In the genomic region with DNA sequence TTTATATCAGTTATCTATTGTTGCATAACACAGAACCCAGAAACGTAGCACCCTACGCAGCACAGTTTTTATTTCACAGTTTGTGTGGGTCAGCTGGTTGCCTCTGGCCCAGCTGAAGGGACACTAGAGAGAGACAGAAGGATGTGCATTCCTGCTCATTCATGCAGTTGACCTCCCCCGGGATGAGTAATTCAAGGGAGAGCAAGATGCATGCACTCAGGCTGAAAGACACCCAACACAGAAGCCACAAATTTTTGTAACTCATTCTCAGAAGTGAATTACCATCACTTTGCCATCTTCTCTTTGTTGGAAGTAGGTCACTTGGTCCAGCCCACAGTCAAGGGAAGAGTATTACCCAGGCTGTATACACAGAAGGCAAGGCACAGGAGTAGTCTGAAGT, we compare ENCODE assay signal across 20 cellular contexts.
DNase-seq lines count a peak whose midpoint lies in the region; ATAC-seq and TF ChIP-seq lines count a peak whose summit lies in the region.
"Had no signal": no experiment of that assay in that cellular context is flagged by ENCODE, and none has a peak within 500 bp of the region (broad histone marks: within the 10 kb centered on the region; RNA-seq: fewer than 3 reads in every experiment).

No MANE protein-coding gene starts in this region.

- H3K9me3 ChIP-seq in GM23248 (ENCODE audit: low read depth) (no peaks in the 10 kb centered on the region), adipocyte (ENCODE audit: control insufficient read depth, low read length) (no peaks in the 10 kb centered on the region)
- H3K9me3 ChIP-seq: prostate gland had no signal

- no peaks in the 10 kb centered on the region for H3K79me2 ChIP-seq in GM23248 (ENCODE audit: insufficient read depth)

- no peak overlapping the region for H2AFZ ChIP-seq in GM23248

- H3K9me3 Mint-ChIP-seq in type B pancreatic cell = no peaks in the 10 kb centered on the region
- H3K9me3 Mint-ChIP-seq: activated CD4-positive, alpha-beta memory T cell treated with anti-CD3 and anti-CD28 coated beads, Interleukin-2, amount 10 ng/mL, durations not matched to agents 7 days and 5 days; activated naive CD4-positive, alpha-beta T cell treated with anti-CD3 and anti-CD28 coated beads, Interleukin-2, amount 50 U/mL, for 72 hours; activated T-cell treated with anti-CD3 and anti-CD28 coated beads, Interleukin-2, amount 50 U/mL, for 24 hours; memory B cell; natural killer cell had no signal

- no peaks in the 10 kb centered on the region for H4K20me1 ChIP-seq in GM23248 (ENCODE audit: insufficient read depth)

- H3K9me2 ChIP-seq in GM23248 (ENCODE audit: insufficient read depth) = no peaks in the 10 kb centered on the region

- WGBS in GM23248 (ENCODE audit: low coverage in 1 of 2, low lambda C conversion rate in 2 of 2, missing lambda C conversion rate in 2 of 2), 2 experiments = 69 to 71% methylated on average over 3 of the region's 3 CpGs

- peak; percentile 35 for DNase-seq in GM23248
- DNase-seq in adipocyte (ENCODE audit: low read depth) = peak; percentile 20
- DNase-seq in glomerular visceral epithelial cell (ENCODE audit: extremely low spot score) = peak; percentile 91
- peak; percentile 16 for DNase-seq in skeletal muscle cell (ENCODE audit: low read depth)
- no peak for DNase-seq in type B pancreatic cell (ENCODE audit: extremely low spot score, unreplicated experiment)
- DNase-seq: activated CD4-positive, alpha-beta memory T cell treated with anti-CD3 and anti-CD28 coated beads, Interleukin-2, amount 10 ng/mL, durations not matched to agents 7 days and 5 days; activated T-cell treated with anti-CD3 and anti-CD28 coated beads, Interleukin-2, amount 50 U/mL, for 24 hours; GOT3; head of caudate nucleus; natural killer cell; NCI-H1930; SIG-M5; WERI-Rb-1 had no signal

- H3K4me1 ChIP-seq in GM23248 (ENCODE audit: insufficient read depth) = no peaks in the 10 kb centered on the region
- H3K4me1 ChIP-seq in adipocyte (ENCODE audit: control insufficient read depth, insufficient read depth, low read length) = no peaks in the 10 kb centered on the region
- H3K4me1 ChIP-seq: prostate gland had no signal

- peaks cover 19% of the 10 kb centered on the region for H3K27me3 ChIP-seq in GM23248 (replicated peaks; ENCODE audit: insufficient read depth)
- peaks cover 7% of the 10 kb centered on the region for H3K27me3 ChIP-seq in adipocyte (replicated peaks; ENCODE audit: control insufficient read depth, insufficient read depth, low read length)
- H3K27me3 ChIP-seq: cardiac muscle cell had no signal

- no peak overlapping the region for H3K27ac Mint-ChIP-seq in type B pancreatic cell
- H3K27ac Mint-ChIP-seq: activated CD4-positive, alpha-beta memory T cell treated with anti-CD3 and anti-CD28 coated beads, Interleukin-2, amount 10 ng/mL, durations not matched to agents 7 days and 5 days; activated naive CD4-positive, alpha-beta T cell treated with anti-CD3 and anti-CD28 coated beads, Interleukin-2, amount 50 U/mL, for 72 hours; activated T-cell treated with anti-CD3 and anti-CD28 coated beads, Interleukin-2, amount 50 U/mL, for 24 hours; IgD-negative memory B cell; memory B cell; natural killer cell had no signal

- H3K4me1 Mint-ChIP-seq in type B pancreatic cell (ENCODE audit: unreplicated experiment) = peaks cover 13% of the 10 kb centered on the region
- H3K4me1 Mint-ChIP-seq: activated CD4-positive, alpha-beta memory T cell treated with anti-CD3 and anti-CD28 coated beads, Interleukin-2, amount 10 ng/mL, durations not matched to agents 7 days and 5 days; memory B cell; natural killer cell had no signal

- no peak overlapping the region for H3K4me2 ChIP-seq in GM23248 (ENCODE audit: unreplicated experiment)

- in situ Hi-C loops in GM23248 (cut with MboI) = no loop called here

- no peak overlapping the region for H3K9ac ChIP-seq in GM23248
- H3K9ac ChIP-seq in adipocyte (ENCODE audit: low read length) = no peak overlapping the region

- H3K36me3 ChIP-seq in GM23248 (ENCODE audit: low read depth) = no peaks in the 10 kb centered on the region
- no peaks in the 10 kb centered on the region for H3K36me3 ChIP-seq in adipocyte (ENCODE audit: control insufficient read depth, insufficient read depth, low read length, severe bottlenecking)
- H3K36me3 ChIP-seq: cardiac muscle cell, prostate gland, WERI-Rb-1 had no signal

- H3K4me3 ChIP-seq in GM23248 (no peak overlapping the region), adipocyte (ENCODE audit: low read length) (no peak overlapping the region), skeletal muscle cell (ENCODE audit: low read depth, low read length) (no peak overlapping the region)
- H3K4me3 ChIP-seq: cardiac muscle cell, prostate gland had no signal

- H3K27me3 Mint-ChIP-seq in type B pancreatic cell = peaks cover 3% of the 10 kb centered on the region

- no peaks in the 10 kb centered on the region for H3K36me3 Mint-ChIP-seq in type B pancreatic cell
- H3K36me3 Mint-ChIP-seq: activated naive CD4-positive, alpha-beta T cell treated with anti-CD3 and anti-CD28 coated beads, Interleukin-2, amount 50 U/mL, for 72 hours; IgD-negative memory B cell; memory B cell; natural killer cell had no signal

- no peak overlapping the region for H3K27ac ChIP-seq in GM23248
- H3K27ac ChIP-seq: cardiac muscle cell, prostate gland, WERI-Rb-1 had no signal

- no peak overlapping the region for H3K4me3 Mint-ChIP-seq in type B pancreatic cell
- H3K4me3 Mint-ChIP-seq: activated CD4-positive, alpha-beta memory T cell treated with anti-CD3 and anti-CD28 coated beads, Interleukin-2, amount 10 ng/mL, durations not matched to agents 7 days and 5 days; activated T-cell treated with anti-CD3 and anti-CD28 coated beads, Interleukin-2, amount 50 U/mL, for 24 hours; IgD-negative memory B cell; memory B cell; natural killer cell had no signal

- H3F3A ChIP-seq in GM23248 (ENCODE audit: insufficient read depth) = no peaks in the 10 kb centered on the region

- no peak for TF ChIP-seq CTCF in type B pancreatic cell (conservative IDR thresholded peaks at IDR 0.05)

- no peak for ATAC-seq in HG02970 (IDR thresholded peaks at IDR 0.05; ENCODE audit: low FRiP score, unreplicated experiment)
- ATAC-seq in HG02571 (IDR thresholded peaks at IDR 0.05; ENCODE audit: unreplicated experiment) = no peak
- ATAC-seq: activated naive CD4-positive, alpha-beta T cell treated with anti-CD3 and anti-CD28 coated beads, Interleukin-2, amount 50 U/mL, for 72 hours; natural killer cell had no signal
